Comparison of ENCODE assay signal across 8 cellular contexts in the genomic region with DNA sequence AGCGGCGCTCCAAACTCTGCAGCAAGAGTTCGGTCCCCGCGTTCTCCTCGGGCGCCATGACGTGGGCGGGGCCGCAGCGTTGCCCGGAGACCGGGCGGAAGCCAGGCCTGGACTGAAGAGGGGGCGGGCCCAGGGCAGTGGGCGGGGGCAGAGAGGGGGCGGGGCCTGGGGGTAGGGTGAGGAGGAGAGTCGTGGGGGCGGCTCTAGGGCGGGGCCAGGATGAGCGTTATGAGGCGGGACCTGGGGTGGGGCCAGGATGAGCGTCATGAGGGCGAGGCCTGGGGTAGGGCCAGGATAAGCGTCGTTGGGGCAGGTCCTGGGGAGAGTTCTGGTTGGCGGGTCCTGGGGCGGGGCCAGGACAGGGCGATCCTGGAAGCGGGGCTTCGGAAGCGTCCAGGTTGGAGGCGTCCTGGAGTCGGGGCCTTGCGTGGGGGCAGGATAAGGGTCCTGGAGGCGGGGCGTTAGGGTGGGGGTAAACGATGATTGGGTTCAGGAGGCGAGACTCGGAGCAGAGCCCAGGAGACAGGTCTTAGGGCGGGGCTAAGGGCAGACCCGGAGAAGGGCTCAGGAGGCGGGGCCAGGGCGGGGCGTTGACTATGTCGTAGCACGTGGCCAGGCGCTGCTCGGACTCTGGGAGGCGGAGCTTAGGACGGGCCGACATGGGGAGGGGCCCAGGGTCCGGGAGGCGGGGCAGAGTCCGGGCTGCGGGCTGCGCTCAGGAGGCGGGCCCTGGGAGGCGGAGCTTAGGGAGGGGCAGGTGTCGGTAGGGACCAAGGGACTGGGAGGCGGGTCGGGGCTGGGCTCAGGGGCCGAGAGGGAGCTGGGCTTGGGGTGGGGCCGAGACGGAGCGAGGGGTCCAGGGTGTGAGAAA.
DNase-seq lines count a peak whose midpoint lies in the region; ATAC-seq and TF ChIP-seq lines count a peak whose summit lies in the region.
"Not testable (repeated sequence)": the region's sequence is repeated elsewhere in the genome, so short reads cannot be mapped to it uniquely, and the experiment has no call there.

No MANE protein-coding gene starts in this region.

- H3K23ac ChIP-seq in neuronal stem cell (ENCODE audit: low read depth, low read length, poor library complexity), result not testable (repeated sequence)

- not testable (repeated sequence) for TF ChIP-seq EP300 in SK-N-SH (IDR thresholded peaks at IDR 0.05; ENCODE audit: borderline replicate concordance in 1 of 2, low read depth in 1 of 2, low read length in 1 of 2); gastroesophageal sphincter (IDR thresholded peaks at IDR 0.05)

- H3K9me3 ChIP-seq in SK-N-SH; gastroesophageal sphincter; neuronal stem cell (replicated peaks in 1 of 2; ENCODE audit: control insufficient read depth in 2 of 2, insufficient read depth in 1 of 2, low read depth in 1 of 2, low read length in 2 of 2); stomach smooth muscle (ENCODE audit: control insufficient read depth in 2 of 2, low read length in 2 of 2): not testable (repeated sequence)

- H3K4me3 ChIP-seq in HFF-Myc (replicated peaks; ENCODE audit: low read depth, low read length) (peak overlapping the region; percentile 68), SK-N-SH (ENCODE audit: low read depth in 2 of 2, low read length in 1 of 2) (peak overlapping the region; percentile 62 to 69), gastroesophageal sphincter (peak overlapping the region; percentile 66 to 71), neuronal stem cell (ENCODE audit: low read length in 2 of 2) (peak overlapping the region; percentile 89 to 94), stomach smooth muscle (ENCODE audit: low read length in 2 of 2) (peak overlapping the region; percentile 71 to 76)

- H3K4me2 ChIP-seq in SK-N-SH (peak overlapping the region; percentile 88; the same call in 1 of the 2 replicates), neuronal stem cell (ENCODE audit: insufficient read depth, low read length, poor library complexity, severe bottlenecking) (peak overlapping the region; percentile 96)

- H3K4ac ChIP-seq in neuronal stem cell (ENCODE audit: low read length), result not testable (repeated sequence)

- H3K14ac ChIP-seq in neuronal stem cell (ENCODE audit: low read length), result not testable (repeated sequence)

- not testable (repeated sequence) for H4K20me1 ChIP-seq in SK-N-SH (ENCODE audit: insufficient read depth)

- H3K18ac ChIP-seq in neuronal stem cell (ENCODE audit: low read length), result peak overlapping the region; percentile 90

- ATAC-seq in gastroesophageal sphincter, result peak; percentile 99

- H2AFZ ChIP-seq in SK-N-SH (ENCODE audit: low read depth), result not testable (repeated sequence)
- peak overlapping the region; percentile 98 for H2AFZ ChIP-seq in neuronal stem cell (ENCODE audit: low read length)

- not testable (repeated sequence) for H3F3A ChIP-seq in SK-N-SH (replicated peaks; ENCODE audit: insufficient read depth)

- H3K27me3 ChIP-seq in SK-N-SH (ENCODE audit: insufficient read depth); gastroesophageal sphincter; neuronal stem cell (ENCODE audit: control insufficient read depth in 3 of 3, insufficient read depth in 3 of 3, low read depth in 1 of 3, low read length in 3 of 3); stomach smooth muscle (ENCODE audit: control insufficient read depth in 1 of 2, insufficient read depth in 2 of 2, low read length in 2 of 2): not testable (repeated sequence)

- not testable (repeated sequence) for H2BK120ac ChIP-seq in neuronal stem cell (ENCODE audit: low read depth, low read length)

- WGBS in SK-N-SH (ENCODE audit: low lambda C conversion rate), result under 1% methylated on average over 54 of the region's 66 CpGs
- WGBS in gastroesophageal sphincter (ENCODE audit: low coverage in 1 of 2), 2 donors, result 0% methylated on average over 6 to 8 of the region's 66 CpGs
- no CpG with 5 or more reads among the region's 66 CpGs for WGBS in neuronal stem cell (ENCODE audit: extremely low coverage in 2 of 2, insufficient read length in 2 of 2, insufficient replicate concordance in 1 of 2), 2 donors

- not testable (repeated sequence) for H4K8ac ChIP-seq in neuronal stem cell (ENCODE audit: low read depth, low read length)

- not testable (repeated sequence) for TF ChIP-seq CTCF in HFF-Myc (IDR thresholded peaks at IDR 0.05; ENCODE audit: low read depth, low read length, missing control alignments); SK-N-SH (IDR thresholded peaks at IDR 0.05); gastroesophageal sphincter (IDR thresholded peaks at IDR 0.05)

- not testable (repeated sequence) for H2AK5ac ChIP-seq in neuronal stem cell (ENCODE audit: low read depth, low read length)

- H4K91ac ChIP-seq in neuronal stem cell (ENCODE audit: low read depth, low read length, poor library complexity), result not testable (repeated sequence)

- H3K27ac ChIP-seq in SK-N-SH (ENCODE audit: low read depth in 2 of 2, low read length in 1 of 2) (peak overlapping the region; percentile 42 to 69; a peak in 3 of 4 replicates), gastroesophageal sphincter (peak overlapping the region; percentile 65 to 88 (median 86)), neuronal stem cell (replicated peaks; ENCODE audit: low read length) (peak overlapping the region; percentile 75), stomach smooth muscle (ENCODE audit: low read length) (peak overlapping the region; percentile 58)

- H2BK12ac ChIP-seq in neuronal stem cell (ENCODE audit: low read length), result not testable (repeated sequence)

- not testable (repeated sequence) for TF ChIP-seq POLR2A in gastroesophageal sphincter (IDR thresholded peaks at IDR 0.05)

- not testable (repeated sequence) for H3K36me3 ChIP-seq in SK-N-SH (replicated peaks in 1 of 2; ENCODE audit: control insufficient read depth in 1 of 2, insufficient read depth in 2 of 2, low read length in 1 of 2); gastroesophageal sphincter; neuronal stem cell (replicated peaks in 1 of 2; ENCODE audit: control insufficient read depth in 2 of 2, insufficient read depth in 2 of 2, low read length in 2 of 2); stomach smooth muscle (ENCODE audit: control insufficient read depth in 2 of 2, insufficient read depth in 2 of 2, low read length in 2 of 2)

- CTCF ChIA-PET in SK-N-SH (lab: Yijun Ruan, JAX), result interaction anchor here (1.2 kb wide), 1 partner anchor 21 kb away, joined by 3 read pairs; no protein-coding TSS in a partner anchor

- H2BK15ac ChIP-seq in neuronal stem cell (ENCODE audit: low read length), result not testable (repeated sequence)

- H3K4me1 ChIP-seq in SK-N-SH (ENCODE audit: control insufficient read depth in 1 of 2, insufficient read depth in 2 of 2, low read depth in 1 of 2, low read length in 1 of 2); neuronal stem cell (ENCODE audit: control insufficient read depth in 2 of 2, insufficient read depth in 1 of 2, low read depth in 1 of 2, low read length in 2 of 2); stomach smooth muscle (ENCODE audit: control insufficient read depth, insufficient read depth, low read length): not testable (repeated sequence)
- peaks cover 0 to 16% (median 0%) of the 10 kb centered on the region in 3 donors for H3K4me1 ChIP-seq in gastroesophageal sphincter

- H3K9me2 ChIP-seq in SK-N-SH, result not testable (repeated sequence)

- H3K79me1 ChIP-seq in neuronal stem cell (ENCODE audit: low read depth, low read length), result not testable (repeated sequence)

- POLR2A ChIA-PET in SK-N-SH (lab: Yijun Ruan, JAX), result interaction anchor here (1.5 kb wide), 1 partner anchor 175 kb away, joined by 5 read pairs; no protein-coding TSS in a partner anchor

- H3K9ac ChIP-seq in SK-N-SH (peak overlapping the region; percentile 81; the same call in 1 of the 2 replicates), neuronal stem cell (ENCODE audit: low read depth, low read length, poor library complexity) (peak overlapping the region; percentile 92), stomach smooth muscle (ENCODE audit: low read length in 2 of 2) (peak overlapping the region; percentile 47 to 68)

- not testable (repeated sequence) for H3K79me2 ChIP-seq in SK-N-SH (ENCODE audit: insufficient read depth)

- TF ChIP-seq RAD21 in SK-N-SH (IDR thresholded peaks at IDR 0.05; ENCODE audit: low read length), result not testable (repeated sequence)

- DNase-seq in ELR (ENCODE audit: low read depth) (peak; percentile 90), HFF-Myc (ENCODE audit: extremely low read depth, low read depth) (peak; percentile 90), NCI-H1092 treated with DMSO at 0.1 percent for 48 hours (lab: John Stamatoyannopoulos, UW) (peak; percentile 97), SK-N-SH (peak; percentile 94), neuronal stem cell (ENCODE audit: low spot score) (peak; percentile 95)
- DNase-seq in activated naive CD4-positive, alpha-beta T cell treated with anti-CD3 and anti-CD28 coated beads, Interleukin-2, amount 50 U/mL, for 16 hours, result peak; percentile 99

- H2BK5ac ChIP-seq in neuronal stem cell (ENCODE audit: low read length), result not testable (repeated sequence)

TF ChIP-seq in SK-N-SH, 30 proteins besides CTCF, POLR2A, EP300 and RAD21:
- TF ChIP-seq MXI1 (IDR thresholded peaks at IDR 0.05; ENCODE audit: low read depth, low read length), result 0 out of 2 replicates have a peak, but pooled peaks have one; percentile 2
- peak; percentile 84 for TF ChIP-seq YY1 (IDR thresholded peaks at IDR 0.05; ENCODE audit: low read depth)
- peak; percentile 52; the same call in 1 of the 2 replicates for TF ChIP-seq POLR2AphosphoS5 (IDR thresholded peaks at IDR 0.05; ENCODE audit: low read depth, low read length)
- TF ChIP-seq TAF1 (IDR thresholded peaks at IDR 0.05; ENCODE audit: borderline replicate concordance, low read depth, low read length), result peak; percentile 63
- peak; percentile 63; the same call in 1 of the 2 replicates for TF ChIP-seq USF1 (IDR thresholded peaks at IDR 0.05; ENCODE audit: borderline replicate concordance, low read depth)
- peak; percentile 39; the same call in 1 of the 2 replicates for TF ChIP-seq GABPA (IDR thresholded peaks at IDR 0.05; ENCODE audit: low read depth)
- TF ChIP-seq MAX (IDR thresholded peaks at IDR 0.05; ENCODE audit: low read depth), result peak; percentile 52; the same call in 1 of the 2 replicates

Comparison
In these comparisons a context has a peak if more than half of its experiments do, and no peak if none do; other contexts are left out.
1. Peak in every context shown above with its lines: DNase-seq, ATAC-seq, H3K4me3 ChIP-seq and H3K27ac ChIP-seq.